In genomic region chr5:153896701-153897100, GRCh38 we compare ENCODE assay signal across 8 cellular contexts.
DNase-seq lines count a peak whose midpoint lies in the region; ATAC-seq and TF ChIP-seq lines count a peak whose summit lies in the region.

No MANE protein-coding gene starts in this region.

- peaks cover 40% of the 10 kb centered on the region for H3K27me3 Mint-ChIP-seq in Calu3 (ENCODE audit: unreplicated experiment)

- H3K4me1 Mint-ChIP-seq in Calu3 (ENCODE audit: low read depth, unreplicated experiment): no peaks in the 10 kb centered on the region

- no peaks in the 10 kb centered on the region for H3K36me3 Mint-ChIP-seq in Calu3 (ENCODE audit: insufficient read depth, unreplicated experiment)

- no peak overlapping the region for H3K4me3 ChIP-seq in retinal pigment epithelial cell (ENCODE audit: low read length)

- CTCF ChIA-PET in Calu3 (lab: Charles Lee): no interaction called here

- no peak overlapping the region for H3K4me3 Mint-ChIP-seq in Calu3 (ENCODE audit: low read depth, unreplicated experiment)

- ATAC-seq in GM19438 (IDR thresholded peaks at IDR 0.05; ENCODE audit: low read depth, unreplicated experiment): peak; percentile 99
- peak; percentile 100 for ATAC-seq in HG03342 (IDR thresholded peaks at IDR 0.05; ENCODE audit: unreplicated experiment)

- no peak overlapping the region for H3K27ac Mint-ChIP-seq in Calu3 (ENCODE audit: unreplicated experiment)

- intact Hi-C loops in Calu3 (cut with micrococcal nuclease; ENCODE audit: unreplicated experiment): no loop called here

- DNase-seq in D341Med (ENCODE audit: low spot score) (peak; percentile 35), RPMI7951 (ENCODE audit: low read depth) (peak; percentile 47), retinal pigment epithelial cell (ENCODE audit: low read depth) (peak; percentile 9), Calu3 (no peak), G401 (ENCODE audit: low spot score) (no peak)
- no peak for DNase-seq in activated effector memory CD4-positive, alpha-beta T cell treated with Interleukin-2 at 50 U/mL for 16 hours

- no peaks in the 10 kb centered on the region for H3K9me3 Mint-ChIP-seq in Calu3 (ENCODE audit: low read depth, unreplicated experiment)

- in situ Hi-C loops in G401 (cut with HindIII; ENCODE audit: low sequenced_read_pairs): no loop called here

- TF ChIP-seq CTCF in retinal pigment epithelial cell (conservative IDR thresholded peaks at IDR 0.05; ENCODE audit: low read depth, low read length): no peak
- no peak for TF ChIP-seq CTCF in Calu3 (IDR thresholded peaks at IDR 0.05; ENCODE audit: unreplicated experiment)

- no TSS peak for BruUV-seq in Calu3 (replicated peaks; lab: Mats Ljungman, UMichigan)

Comparison
In these comparisons a context has a peak if more than half of its experiments do, and no peak if none do; other contexts are left out.
1. DNase-seq: peak in D341Med (single experiment), RPMI7951 (single experiment) and retinal pigment epithelial cell (single experiment); none in activated effector memory CD4-positive, alpha-beta T cell treated with Interleukin-2 at 50 U/mL for 16 hours (single experiment), Calu3 (single experiment) and G401 (single experiment).